In the genomic region with DNA sequence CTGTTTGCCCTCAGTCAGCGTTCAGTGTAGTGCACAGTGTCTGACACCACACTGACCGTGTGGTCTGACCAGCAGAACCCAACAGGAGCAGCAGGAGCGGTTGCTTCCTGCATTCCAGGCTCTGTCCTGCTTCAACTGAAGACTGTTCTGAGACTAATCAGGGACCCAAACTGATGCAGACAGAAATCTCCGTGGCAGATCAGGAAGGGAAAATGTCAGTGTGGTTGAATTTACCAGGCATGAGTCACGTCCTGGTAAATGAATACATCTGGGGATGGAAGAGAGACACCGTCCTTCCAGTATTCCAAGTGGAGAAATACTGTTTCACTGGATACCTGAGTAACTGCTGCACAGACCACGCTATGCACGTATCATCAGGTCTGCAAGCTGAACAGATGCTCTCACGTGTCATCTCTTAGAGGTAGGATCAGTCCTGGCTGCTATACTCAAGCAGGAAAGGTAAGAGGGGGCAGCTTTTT, we compare ENCODE assay signal across 10 cellular contexts.
DNase-seq lines count a peak whose midpoint lies in the region; ATAC-seq, FAIRE-seq and TF ChIP-seq lines count a peak whose summit lies in the region.
"Had no signal": no experiment of that assay in that cellular context is flagged by ENCODE, and none has a peak within 500 bp of the region (broad histone marks: within the 10 kb centered on the region; RNA-seq: fewer than 3 reads in every experiment).

No MANE protein-coding gene starts in this region.

- no peak overlapping the region for H3K4me3 Mint-ChIP-seq in activated naive CD4-positive, alpha-beta T cell treated with anti-CD3 and anti-CD28 coated beads for 36 hours

- no peak for DNase-seq in heart left ventricle
- no peak for DNase-seq in Right ventricle myocardium superior
- DNase-seq in K562 (ENCODE audit: extremely low read depth in 1 of 4, low spot score in 3 of 4): no peak
- DNase-seq in keratinocyte (ENCODE audit: low read depth, low spot score): peak; percentile 79
- no peak for DNase-seq in vagina (ENCODE audit: extremely low spot score in 2 of 2)
- DNase-seq in activated naive CD4-positive, alpha-beta T cell treated with anti-CD3 and anti-CD28 coated beads for 36 hours: no peak
- no peak for DNase-seq in H7
- DNase-seq: NCI-H1105 had no signal

- no peak overlapping the region for H3K27ac Mint-ChIP-seq in activated naive CD4-positive, alpha-beta T cell treated with anti-CD3 and anti-CD28 coated beads for 36 hours

- H3K4me2 ChIP-seq in K562 (ENCODE audit: insufficient read depth, low read length): no peak overlapping the region
- H3K4me2 ChIP-seq in keratinocyte (ENCODE audit: control insufficient read depth, extremely low read depth, insufficient read depth, low read depth, low read length): peak overlapping the region; percentile 68

- peaks cover 0 to 38% (median 19%) of the 10 kb centered on the region in 12 donors for H3K4me1 ChIP-seq in heart left ventricle
- H3K4me1 ChIP-seq in K562 (replicated peaks in 1 of 2; ENCODE audit: control insufficient read depth in 2 of 2, insufficient read depth in 2 of 2, low read length in 2 of 2): no peaks in the 10 kb centered on the region
- H3K4me1 ChIP-seq in keratinocyte (ENCODE audit: control insufficient read depth, extremely low read depth, insufficient read depth, low read length): peaks cover 17% of the 10 kb centered on the region
- H3K4me1 ChIP-seq in vagina: peaks cover 25% of the 10 kb centered on the region

- H3K36me3 ChIP-seq in heart left ventricle (no peaks in the 10 kb centered on the region), K562 (ENCODE audit: control insufficient read depth, insufficient read depth, low read length) (no peaks in the 10 kb centered on the region), keratinocyte (ENCODE audit: control insufficient read depth in 2 of 2, extremely low read depth in 1 of 2, insufficient read depth in 2 of 2, low read length in 2 of 2) (no peaks in the 10 kb centered on the region), vagina (no peaks in the 10 kb centered on the region), H7 (replicated peaks; ENCODE audit: control insufficient read depth, insufficient read depth, low read length) (no peaks in the 10 kb centered on the region)

- TF ChIP-seq EP300 in K562 (IDR thresholded peaks at IDR 0.05; ENCODE audit: low read length): no peak

- H3K36me3 Mint-ChIP-seq in activated naive CD4-positive, alpha-beta T cell treated with anti-CD3 and anti-CD28 coated beads for 36 hours (ENCODE audit: low read depth): peaks cover 1% of the 10 kb centered on the region

- H3K4me3 ChIP-seq in heart left ventricle (no peak overlapping the region), K562 (no peak overlapping the region), keratinocyte (ENCODE audit: control insufficient read depth in 2 of 3, extremely low read depth in 1 of 3, insufficient read depth in 2 of 3, low read depth in 1 of 3, low read length in 3 of 3) (peak overlapping the region in 1 of 3 experiments; percentile 16), vagina (no peak overlapping the region), H7 (ENCODE audit: insufficient read depth, low read depth, low read length) (no peak overlapping the region)

- CTCF ChIA-PET in K562 (lab: Yijun Ruan, JAX; ENCODE audit: low intra/inter-chr PET ratio): no interaction called here
- CTCF ChIA-PET in activated naive CD4-positive, alpha-beta T cell treated with anti-CD3 and anti-CD28 coated beads for 36 hours (lab: Charles Lee): interaction anchor here (1.4 kb wide), 1 partner anchor 10 kb away, joined by 3 read pairs; no protein-coding TSS in a partner anchor

- H3K79me2 ChIP-seq in K562 (ENCODE audit: control insufficient read depth, insufficient read depth, low read length): no peaks in the 10 kb centered on the region
- no peaks in the 10 kb centered on the region for H3K79me2 ChIP-seq in keratinocyte (ENCODE audit: control insufficient read depth, insufficient read depth, low read length)

- H3K27me3 ChIP-seq in heart left ventricle: no peaks in the 10 kb centered on the region
- H3K27me3 ChIP-seq in K562 (ENCODE audit: control insufficient read depth in 2 of 2, insufficient read depth in 2 of 2, low read length in 2 of 2): peaks cover 26 to 29% of the 10 kb centered on the region in 2 experiments
- no peaks in the 10 kb centered on the region for H3K27me3 ChIP-seq in keratinocyte (ENCODE audit: control insufficient read depth, extremely low read depth, insufficient read depth, low read length)
- H3K27me3 ChIP-seq in vagina: no peaks in the 10 kb centered on the region
- H3K27me3 ChIP-seq in H7 (ENCODE audit: control insufficient read depth, insufficient read depth, low read length): no peaks in the 10 kb centered on the region

- H3K9me3 ChIP-seq in heart left ventricle (no peaks in the 10 kb centered on the region), K562 (replicated peaks; ENCODE audit: control insufficient read depth, insufficient read depth, low read depth, low read length) (no peaks in the 10 kb centered on the region), keratinocyte (ENCODE audit: control insufficient read depth, low read depth, low read length) (no peaks in the 10 kb centered on the region), vagina (no peaks in the 10 kb centered on the region)

- FAIRE-seq in K562 (lab: Jason Lieb, UNC): no peak
- peak; percentile 95 for FAIRE-seq in keratinocyte (lab: Jason Lieb, UNC)

- no peak overlapping the region for H3K9ac ChIP-seq in K562 (ENCODE audit: insufficient read depth in 1 of 2, low read depth in 2 of 2, low read length in 2 of 2)
- H3K9ac ChIP-seq in keratinocyte (ENCODE audit: control insufficient read depth, extremely low read depth, insufficient read depth, low read length): no peak overlapping the region

- peak in 3 of 4 donors; percentile 65 to 74 (median 71) for ATAC-seq in heart left ventricle
- ATAC-seq in Right ventricle myocardium superior (ENCODE audit: poor library complexity): no peak
- no peak for ATAC-seq in K562
- no peak for ATAC-seq in GM19395 (IDR thresholded peaks at IDR 0.05; ENCODE audit: unreplicated experiment)

- TF ChIP-seq CTCF in heart left ventricle (IDR thresholded peaks at IDR 0.05): no peak
- no peak for TF ChIP-seq CTCF in K562 (IDR thresholded peaks at IDR 0.05 in 2 of 3, conservative IDR thresholded peaks at IDR 0.05 in 1 of 3; ENCODE audit: insufficient read depth in 2 of 3, low read depth in 1 of 3, low read length in 3 of 3)
- TF ChIP-seq CTCF in keratinocyte (optimal IDR thresholded peaks at IDR 0.05 in 1 of 3, IDR thresholded peaks at IDR 0.05 in 1 of 3, conservative IDR thresholded peaks at IDR 0.05 in 1 of 3; ENCODE audit: extremely low read depth in 1 of 3, insufficient read depth in 2 of 3, low read length in 3 of 3): no peak
- no peak for TF ChIP-seq CTCF in vagina (IDR thresholded peaks at IDR 0.05)

- TF ChIP-seq RAD21 in K562 (CRISPR knock-in tag; conservative IDR thresholded peaks at IDR 0.05 in 1 of 2, IDR thresholded peaks at IDR 0.05 in 1 of 2): no peak

- dilution Hi-C loops in keratinocyte (cut with MboI; ENCODE audit: extremely low pct_ligation_motif_present, low sequenced_read_pairs): no loop called here

- H3K27ac ChIP-seq in heart left ventricle (peak overlapping the region in 7 of 12 donors; percentile 14 to 65 (median 30)), K562 (ENCODE audit: extremely low read depth, low read depth, low read length) (no peak overlapping the region), keratinocyte (ENCODE audit: control insufficient read depth, insufficient read depth, low read length) (peak overlapping the region; percentile 23), vagina (peak overlapping the region; percentile 56)
- H3K27ac ChIP-seq: VCaP had no signal

- no peaks in the 10 kb centered on the region for H3K27me3 Mint-ChIP-seq in activated naive CD4-positive, alpha-beta T cell treated with anti-CD3 and anti-CD28 coated beads for 36 hours (ENCODE audit: low read depth)

- in situ Hi-C loops in K562 (cut with MboI): no loop called here

- no peaks in the 10 kb centered on the region for H3K9me1 ChIP-seq in K562 (ENCODE audit: control insufficient read depth, insufficient read depth, low read length)
- no peaks in the 10 kb centered on the region for H3K9me1 ChIP-seq in keratinocyte (ENCODE audit: control insufficient read depth, extremely low read depth, insufficient read depth, low read length)

- H3K4me1 Mint-ChIP-seq in activated naive CD4-positive, alpha-beta T cell treated with anti-CD3 and anti-CD28 coated beads for 36 hours (ENCODE audit: low read depth): no peaks in the 10 kb centered on the region

- 53 to 75% (median 66%) methylated on average over 9 of the region's 9 CpGs for WGBS in heart left ventricle, 4 donors
- WGBS in K562 (ENCODE audit: insufficient coverage, low coverage, missing lambda C conversion rate): 2% methylated on average over 9 of the region's 9 CpGs

- H2AFZ ChIP-seq in K562 (ENCODE audit: low read depth, low read length) (no peak overlapping the region), keratinocyte (ENCODE audit: control insufficient read depth, low read length) (peak overlapping the region; percentile 77)

- no peaks in the 10 kb centered on the region for H3K9me3 Mint-ChIP-seq in activated naive CD4-positive, alpha-beta T cell treated with anti-CD3 and anti-CD28 coated beads for 36 hours

- intact Hi-C loops in heart left ventricle (cut with DNase I) (no loop called here), Right ventricle myocardium superior (cut with DNase I) (no loop called here), K562 (cut with micrococcal nuclease) (no loop called here), vagina (cut with DNase I) (no loop called here)
- intact Hi-C loops in activated naive CD4-positive, alpha-beta T cell treated with anti-CD3 and anti-CD28 coated beads for 36 hours (cut with micrococcal nuclease): no loop called here

- H4K20me1 ChIP-seq in K562 (replicated peaks; ENCODE audit: control insufficient read depth, insufficient read depth, low read length): no peaks in the 10 kb centered on the region; the same call in 1 of the 2 replicates
- no peaks in the 10 kb centered on the region for H4K20me1 ChIP-seq in keratinocyte (ENCODE audit: control insufficient read depth, extremely low read depth, insufficient read depth, low read length)

- BruUV-seq in K562 (replicated peaks; lab: Mats Ljungman, UMichigan): no TSS peak

- TF ChIP-seq POLR2A in heart left ventricle (IDR thresholded peaks at IDR 0.05): no peak
- no peak for TF ChIP-seq POLR2A in K562 (conservative IDR thresholded peaks at IDR 0.05)
- no peak for TF ChIP-seq POLR2A in vagina (IDR thresholded peaks at IDR 0.05)

- POLR2A ChIA-PET in K562 (lab: Yijun Ruan, JAX): interaction anchor here (0.7 kb wide), 1 partner anchor 144 kb away, joined by 3 read pairs; no protein-coding TSS in a partner anchor

TF ChIP-seq in K562, 482 proteins besides CTCF, POLR2A, EP300 and RAD21 (continues in another document):
- TF ChIP-seq NR2C2 (CRISPR knock-in tag; IDR thresholded peaks at IDR 0.05): 0 out of 2 replicates have a peak, but pooled peaks have one; percentile 41
- no peak for TF ChIP-seq NR2C2 (tag; IDR thresholded peaks at IDR 0.05)
- TF ChIP-seq CBFA2T3 (IDR thresholded peaks at IDR 0.05): no peak

Comparison
In these comparisons a context has a peak if more than half of its experiments do, and no peak if none do; other contexts are left out.
1. ATAC-seq: peak in heart left ventricle (3 of 4); none in Right ventricle myocardium superior (single experiment), K562 (single experiment) and GM19395 (single experiment).